Comparison of ENCODE assay signal across 9 cellular contexts in the genomic region with DNA sequence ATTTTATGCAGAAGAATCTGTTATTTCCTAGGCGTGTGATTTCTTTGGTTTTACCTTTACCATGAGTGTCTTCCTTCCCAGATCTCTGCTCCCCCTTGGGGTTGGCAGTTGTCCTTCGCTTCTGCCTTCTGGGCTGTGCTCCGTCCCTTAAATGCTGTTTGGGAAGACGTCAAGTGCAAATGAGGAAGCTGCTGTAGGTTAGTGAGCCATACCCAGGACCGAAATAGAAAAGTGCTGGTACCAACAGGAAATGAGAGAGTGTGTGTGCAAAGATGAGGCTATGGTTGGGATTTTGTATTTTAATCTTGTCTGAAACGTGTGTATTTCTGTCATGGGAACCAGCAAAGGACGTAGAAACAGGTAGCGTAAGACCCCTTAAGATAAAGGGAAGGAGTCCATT.
DNase-seq lines count a peak whose midpoint lies in the region; ATAC-seq and TF ChIP-seq lines count a peak whose summit lies in the region.
"Had no signal": no experiment of that assay in that cellular context is flagged by ENCODE, and none has a peak within 500 bp of the region (broad histone marks: within the 10 kb centered on the region; RNA-seq: fewer than 3 reads in every experiment).

No MANE protein-coding gene starts in this region.

- CTCF ChIA-PET in WTC11 (lab: Charles Lee): no interaction called here

- H3K27me3 Mint-ChIP-seq in activated T-cell treated with anti-CD3 and anti-CD28 coated beads, Interleukin-2, amount 50 U/mL, for 4 hours (ENCODE audit: low read depth): peaks cover 2% of the 10 kb centered on the region
- no peaks in the 10 kb centered on the region for H3K27me3 Mint-ChIP-seq in WTC11 (ENCODE audit: low read depth)
- H3K27me3 Mint-ChIP-seq in stimulated activated memory B cell treated with anti-CD40 and anti-IgM and Interleukin-4, amounts not matched to agents 10 μg/mL and 1 μg/mL and 100 μg/mL, for 72 hours: no peaks in the 10 kb centered on the region

- ATAC-seq in activated T-cell treated with anti-CD3 and anti-CD28 coated beads, Interleukin-2, amount 50 U/mL, for 4 hours: no peak
- ATAC-seq in HG02885 (IDR thresholded peaks at IDR 0.05; ENCODE audit: poor library complexity, unreplicated experiment): peak; percentile 28
- ATAC-seq in WTC11: no peak
- peak; percentile 79 for ATAC-seq in stimulated activated memory B cell treated with anti-CD40 and anti-IgM and Interleukin-4, amounts not matched to agents 10 μg/mL and 1 μg/mL and 100 μg/mL, for 72 hours
- no peak for ATAC-seq in HG03025 (IDR thresholded peaks at IDR 0.05; ENCODE audit: low FRiP score, unreplicated experiment)
- ATAC-seq: stimulated activated naive CD8-positive, alpha-beta T cell treated with anti-CD3 and anti-CD28 coated beads, Interleukin-15, Interleukin-2, amounts not matched to agents 100 U/mL and 50 U/mL, for 24 hours had no signal

- peak overlapping the region; percentile 21 for H3K27ac Mint-ChIP-seq in WTC11
- H3K27ac Mint-ChIP-seq in stimulated activated memory B cell treated with anti-CD40 and anti-IgM and Interleukin-4, amounts not matched to agents 10 μg/mL and 1 μg/mL and 100 μg/mL, for 72 hours: peak overlapping the region; percentile 80

- peaks cover 14% of the 10 kb centered on the region for H3K4me1 Mint-ChIP-seq in activated T-cell treated with anti-CD3 and anti-CD28 coated beads, Interleukin-2, amount 50 U/mL, for 4 hours (ENCODE audit: low read depth)
- H3K4me1 Mint-ChIP-seq in WTC11: peaks cover 42% of the 10 kb centered on the region
- peaks cover 61% of the 10 kb centered on the region for H3K4me1 Mint-ChIP-seq in stimulated activated memory B cell treated with anti-CD40 and anti-IgM and Interleukin-4, amounts not matched to agents 10 μg/mL and 1 μg/mL and 100 μg/mL, for 72 hours

- no peak for TF ChIP-seq CTCF in WTC11 (IDR thresholded peaks at IDR 0.05)

- H3K36me3 Mint-ChIP-seq in activated T-cell treated with anti-CD3 and anti-CD28 coated beads, Interleukin-2, amount 50 U/mL, for 4 hours (ENCODE audit: insufficient read depth): no peaks in the 10 kb centered on the region
- no peaks in the 10 kb centered on the region; the same call in 1 of the 2 replicates for H3K36me3 Mint-ChIP-seq in WTC11
- peaks cover 18% of the 10 kb centered on the region for H3K36me3 Mint-ChIP-seq in stimulated activated memory B cell treated with anti-CD40 and anti-IgM and Interleukin-4, amounts not matched to agents 10 μg/mL and 1 μg/mL and 100 μg/mL, for 72 hours

- peaks cover 20% of the 10 kb centered on the region for H3K9me3 Mint-ChIP-seq in activated T-cell treated with anti-CD3 and anti-CD28 coated beads, Interleukin-2, amount 50 U/mL, for 4 hours
- H3K9me3 Mint-ChIP-seq in WTC11: peaks cover 31% of the 10 kb centered on the region
- peaks cover 21% of the 10 kb centered on the region for H3K9me3 Mint-ChIP-seq in stimulated activated memory B cell treated with anti-CD40 and anti-IgM and Interleukin-4, amounts not matched to agents 10 μg/mL and 1 μg/mL and 100 μg/mL, for 72 hours

- POLR2A ChIA-PET in WTC11 (lab: Charles Lee): no interaction called here

- peak overlapping the region; percentile 51 for H3K4me3 Mint-ChIP-seq in activated T-cell treated with anti-CD3 and anti-CD28 coated beads, Interleukin-2, amount 50 U/mL, for 4 hours
- no peak overlapping the region for H3K4me3 Mint-ChIP-seq in WTC11
- peak overlapping the region; percentile 73 for H3K4me3 Mint-ChIP-seq in stimulated activated memory B cell treated with anti-CD40 and anti-IgM and Interleukin-4, amounts not matched to agents 10 μg/mL and 1 μg/mL and 100 μg/mL, for 72 hours

- no peak for DNase-seq in activated T-cell treated with anti-CD3 and anti-CD28 coated beads, Interleukin-2, amount 50 U/mL, for 4 hours
- DNase-seq in activated T-cell treated with anti-CD3 and anti-CD28 coated beads for 4 hours (no peak), WTC11 (ENCODE audit: low spot score) (no peak), NCI-H1436 (lab: John Stamatoyannopoulos, UW) (no peak), NCI-H1694 treated with DMSO at 0.1 percent for 48 hours (lab: John Stamatoyannopoulos, UW) (no peak)
- DNase-seq: stimulated activated naive CD8-positive, alpha-beta T cell treated with anti-CD3 and anti-CD28 coated beads, Interleukin-15, Interleukin-2, amounts not matched to agents 100 U/mL and 50 U/mL, for 24 hours had no signal

TF ChIP-seq in WTC11, 78 proteins besides CTCF, POLR2A, EP300 and RAD21:
- TF ChIP-seq RELA (CRISPR knock-in tag; IDR thresholded peaks at IDR 0.05; ENCODE audit: borderline replicate concordance): no peak
- TF ChIP-seq, protein P1, sequence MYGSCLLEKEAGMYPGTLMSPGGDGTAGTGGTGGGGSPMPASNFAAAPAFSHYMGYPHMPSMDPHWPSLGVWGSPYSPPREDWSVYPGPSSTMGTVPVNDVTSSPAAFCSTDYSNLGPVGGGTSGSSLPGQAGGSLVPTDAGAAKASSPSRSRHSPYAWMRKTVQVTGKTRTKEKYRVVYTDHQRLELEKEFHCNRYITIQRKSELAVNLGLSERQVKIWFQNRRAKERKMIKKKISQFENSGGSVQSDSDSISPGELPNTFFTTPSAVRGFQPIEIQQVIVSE (CRISPR knock-in tag; IDR thresholded peaks at IDR 0.05; ENCODE audit: borderline replicate concordance): no peak
- no peak for TF ChIP-seq SOX15 (CRISPR knock-in tag; IDR thresholded peaks at IDR 0.05)
- TF ChIP-seq, protein P2, sequence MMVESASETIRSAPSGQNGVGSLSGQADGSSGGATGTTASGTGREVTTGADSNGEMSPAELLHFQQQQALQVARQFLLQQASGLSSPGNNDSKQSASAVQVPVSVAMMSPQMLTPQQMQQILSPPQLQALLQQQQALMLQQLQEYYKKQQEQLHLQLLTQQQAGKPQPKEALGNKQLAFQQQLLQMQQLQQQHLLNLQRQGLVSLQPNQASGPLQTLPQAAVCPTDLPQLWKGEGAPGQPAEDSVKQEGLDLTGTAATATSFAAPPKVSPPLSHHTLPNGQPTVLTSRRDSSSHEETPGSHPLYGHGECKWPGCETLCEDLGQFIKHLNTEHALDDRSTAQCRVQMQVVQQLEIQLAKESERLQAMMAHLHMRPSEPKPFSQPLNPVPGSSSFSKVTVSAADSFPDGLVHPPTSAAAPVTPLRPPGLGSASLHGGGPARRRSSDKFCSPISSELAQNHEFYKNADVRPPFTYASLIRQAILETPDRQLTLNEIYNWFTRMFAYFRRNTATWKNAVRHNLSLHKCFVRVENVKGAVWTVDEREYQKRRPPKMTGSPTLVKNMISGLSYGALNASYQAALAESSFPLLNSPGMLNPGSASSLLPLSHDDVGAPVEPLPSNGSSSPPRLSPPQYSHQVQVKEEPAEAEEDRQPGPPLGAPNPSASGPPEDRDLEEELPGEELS (CRISPR knock-in tag; IDR thresholded peaks at IDR 0.05): no peak
- TF ChIP-seq, protein P3, sequence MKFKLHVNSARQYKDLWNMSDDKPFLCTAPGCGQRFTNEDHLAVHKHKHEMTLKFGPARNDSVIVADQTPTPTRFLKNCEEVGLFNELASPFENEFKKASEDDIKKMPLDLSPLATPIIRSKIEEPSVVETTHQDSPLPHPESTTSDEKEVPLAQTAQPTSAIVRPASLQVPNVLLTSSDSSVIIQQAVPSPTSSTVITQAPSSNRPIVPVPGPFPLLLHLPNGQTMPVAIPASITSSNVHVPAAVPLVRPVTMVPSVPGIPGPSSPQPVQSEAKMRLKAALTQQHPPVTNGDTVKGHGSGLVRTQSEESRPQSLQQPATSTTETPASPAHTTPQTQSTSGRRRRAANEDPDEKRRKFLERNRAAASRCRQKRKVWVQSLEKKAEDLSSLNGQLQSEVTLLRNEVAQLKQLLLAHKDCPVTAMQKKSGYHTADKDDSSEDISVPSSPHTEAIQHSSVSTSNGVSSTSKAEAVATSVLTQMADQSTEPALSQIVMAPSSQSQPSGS (CRISPR knock-in tag; IDR thresholded peaks at IDR 0.05; ENCODE audit: borderline replicate concordance, low read depth): no peak
- no peak for TF ChIP-seq ZNF317 (CRISPR knock-in tag; IDR thresholded peaks at IDR 0.05; ENCODE audit: borderline replicate concordance, low read depth)
- TF ChIP-seq, protein P4, sequence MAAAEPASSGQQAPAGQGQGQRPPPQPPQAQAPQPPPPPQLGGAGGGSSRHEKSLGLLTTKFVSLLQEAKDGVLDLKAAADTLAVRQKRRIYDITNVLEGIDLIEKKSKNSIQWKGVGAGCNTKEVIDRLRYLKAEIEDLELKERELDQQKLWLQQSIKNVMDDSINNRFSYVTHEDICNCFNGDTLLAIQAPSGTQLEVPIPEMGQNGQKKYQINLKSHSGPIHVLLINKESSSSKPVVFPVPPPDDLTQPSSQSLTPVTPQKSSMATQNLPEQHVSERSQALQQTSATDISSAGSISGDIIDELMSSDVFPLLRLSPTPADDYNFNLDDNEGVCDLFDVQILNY (CRISPR knock-in tag; IDR thresholded peaks at IDR 0.05): no peak
- TF ChIP-seq ZNF416 (CRISPR knock-in tag; IDR thresholded peaks at IDR 0.05): no peak
- no peak for TF ChIP-seq TP53 (CRISPR knock-in tag; IDR thresholded peaks at IDR 0.05)
- no peak for TF ChIP-seq IRF2 (CRISPR knock-in tag; IDR thresholded peaks at IDR 0.05; ENCODE audit: borderline replicate concordance, low read depth)
- TF ChIP-seq NFYB (CRISPR knock-in tag; conservative IDR thresholded peaks at IDR 0.05; ENCODE audit: low read depth): no peak
- no peak for TF ChIP-seq RORB (CRISPR knock-in tag; IDR thresholded peaks at IDR 0.05)
- no peak for TF ChIP-seq CREB1 (CRISPR knock-in tag; IDR thresholded peaks at IDR 0.05)

Comparison
In these comparisons a context has a peak if more than half of its experiments do, and no peak if none do; other contexts are left out.
1. ATAC-seq: peak in HG02885 (single experiment) and stimulated activated memory B cell treated with anti-CD40 and anti-IgM and Interleukin-4, amounts not matched to agents 10 μg/mL and 1 μg/mL and 100 μg/mL, for 72 hours (single experiment); none in activated T-cell treated with anti-CD3 and anti-CD28 coated beads, Interleukin-2, amount 50 U/mL, for 4 hours (0 of 2), WTC11 (single experiment) and HG03025 (single experiment).